ENCODE assay signal across 1 cellular context in the genomic region with DNA sequence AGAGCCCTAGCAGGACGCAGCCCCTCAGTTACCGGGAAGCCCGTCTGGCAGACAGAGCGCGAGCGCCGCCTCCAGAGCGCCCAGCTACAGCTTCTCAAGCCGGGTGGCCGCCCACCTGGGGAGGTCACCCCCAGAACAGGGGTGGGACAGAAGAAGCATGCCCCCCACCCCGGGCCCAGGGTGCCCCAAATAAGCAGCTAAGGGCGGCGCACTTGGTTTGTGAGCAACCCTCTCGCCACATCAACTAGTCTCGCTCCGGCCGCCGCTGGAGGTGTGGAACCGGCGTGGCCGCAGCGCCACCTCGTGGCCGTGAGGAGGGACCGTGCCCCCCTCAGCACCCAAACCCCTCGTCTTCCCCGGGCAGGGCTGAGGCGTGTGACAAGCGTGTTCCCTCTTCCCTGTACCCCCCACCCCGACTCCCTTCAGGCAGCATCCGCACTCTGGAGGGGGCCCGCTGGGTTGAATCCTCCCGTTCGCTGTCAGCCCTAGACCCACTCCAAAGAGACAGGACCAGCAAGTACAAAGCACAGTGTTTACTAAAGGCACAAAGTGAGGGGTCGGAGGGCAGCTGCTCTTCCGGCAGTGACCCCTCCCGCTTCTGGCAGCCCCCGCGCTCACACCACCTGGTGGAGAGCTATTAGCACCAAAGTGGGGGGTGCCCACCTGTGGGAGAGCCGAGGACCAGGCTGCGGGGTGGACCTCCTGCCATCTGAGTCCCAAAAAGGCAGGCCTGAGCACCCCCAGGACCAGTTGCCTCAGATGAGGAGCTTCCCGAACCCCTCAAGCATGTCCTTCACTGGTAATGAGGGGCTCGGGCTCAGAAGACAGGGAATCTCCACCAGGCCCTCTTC.
TF ChIP-seq lines count a peak whose summit lies in the region.

No MANE protein-coding gene starts in this region.

TF ChIP-seq in WTC11, 78 proteins besides CTCF, POLR2A, EP300 and RAD21 (continued from another document):
- TF ChIP-seq USF2 (CRISPR knock-in tag; IDR thresholded peaks at IDR 0.05) (no peak), USF1 (CRISPR knock-in tag; IDR thresholded peaks at IDR 0.05) (no peak)
